ENCODE assay signal across 9 cellular contexts in genomic region chr2:241895732-241896641, GRCh38. TPM values are rescaled to one million over a fixed set of nuclear protein-coding genes. Genes with fewer than 3 reads are reported as not detected.
A peak's percentile ranks its signal among the peaks of the same experiment; 100 is the strongest.
DNase-seq lines count a peak whose midpoint lies in the region; ATAC-seq and TF ChIP-seq lines count a peak whose summit lies in the region.
"Had no signal": no experiment of that assay in that cellular context is flagged by ENCODE, and none has a peak within 500 bp of the region (broad histone marks: within the 10 kb centered on the region; RNA-seq: fewer than 3 reads in every experiment).

No MANE protein-coding gene starts in this region.

- no peak overlapping the region for H3K4me3 ChIP-seq in left ventricle myocardium inferior
- no peak overlapping the region for H3K4me3 ChIP-seq in BE2C (ENCODE audit: low read depth, low read length)

- peak overlapping the region; percentile 50 for H3K4me3 Mint-ChIP-seq in activated T-helper 1 cell treated with anti-CD3 and anti-CD28 coated beads, Interleukin-12 subunit alpha, Interleukin-12 subunit beta, Interleukin-2, Interleukin-4 antibody, amounts not matched to agents 30 ng/mL and 10 ng/mL and 1 ng/mL, durations not matched to agents 14 hours and 24 hours and 36 hours

- peaks cover 2% of the 10 kb centered on the region for H3K27me3 Mint-ChIP-seq in activated T-helper 1 cell treated with anti-CD3 and anti-CD28 coated beads, Interleukin-12 subunit alpha, Interleukin-12 subunit beta, Interleukin-2, Interleukin-4 antibody, amounts not matched to agents 30 ng/mL and 10 ng/mL and 1 ng/mL, durations not matched to agents 14 hours and 24 hours and 36 hours (ENCODE audit: insufficient read depth)

- ATAC-seq in stimulated activated naive CD8-positive, alpha-beta T cell treated with anti-CD3 and anti-CD28 coated beads, Interleukin-15, Interleukin-2, amounts not matched to agents 100 U/mL and 50 U/mL, for 24 hours, result peak; percentile 42

- intact Hi-C loops in activated T-helper 1 cell treated with anti-CD3 and anti-CD28 coated beads, Interleukin-12 subunit alpha, Interleukin-12 subunit beta, Interleukin-2, Interleukin-4 antibody, amounts not matched to agents 30 ng/mL and 10 ng/mL and 1 ng/mL, durations not matched to agents 14 hours and 24 hours and 36 hours (cut with micrococcal nuclease), result no loop called here
- intact Hi-C loops in left ventricle myocardium inferior (cut with micrococcal nuclease), result no loop called here

- H3K9me3 Mint-ChIP-seq in activated T-helper 1 cell treated with anti-CD3 and anti-CD28 coated beads, Interleukin-12 subunit alpha, Interleukin-12 subunit beta, Interleukin-2, Interleukin-4 antibody, amounts not matched to agents 30 ng/mL and 10 ng/mL and 1 ng/mL, durations not matched to agents 14 hours and 24 hours and 36 hours, result no peaks in the 10 kb centered on the region

- H3K27ac ChIP-seq in left ventricle myocardium inferior (replicated peaks), result peak overlapping the region; percentile 55

- H3K27ac Mint-ChIP-seq in activated T-helper 1 cell treated with anti-CD3 and anti-CD28 coated beads, Interleukin-12 subunit alpha, Interleukin-12 subunit beta, Interleukin-2, Interleukin-4 antibody, amounts not matched to agents 30 ng/mL and 10 ng/mL and 1 ng/mL, durations not matched to agents 14 hours and 24 hours and 36 hours, result peak overlapping the region; percentile 93

- H3K9me3 ChIP-seq in left ventricle myocardium inferior (replicated peaks) (no peaks in the 10 kb centered on the region), BE2C (no peaks in the 10 kb centered on the region)

- TF ChIP-seq CTCF in left ventricle myocardium inferior (IDR thresholded peaks at IDR 0.05; ENCODE audit: borderline replicate concordance) (no peak), BE2C (IDR thresholded peaks at IDR 0.05; ENCODE audit: low read depth, low read length) (no peak)

- H3K36me3 ChIP-seq in left ventricle myocardium inferior (no peaks in the 10 kb centered on the region), BE2C (no peaks in the 10 kb centered on the region; the same call in 1 of the 2 replicates)

- H3K27me3 ChIP-seq in left ventricle myocardium inferior (ENCODE audit: low read depth), result peaks cover 10% of the 10 kb centered on the region
- H3K27me3 ChIP-seq in BE2C, result no peaks in the 10 kb centered on the region

- H3K4me1 Mint-ChIP-seq in activated T-helper 1 cell treated with anti-CD3 and anti-CD28 coated beads, Interleukin-12 subunit alpha, Interleukin-12 subunit beta, Interleukin-2, Interleukin-4 antibody, amounts not matched to agents 30 ng/mL and 10 ng/mL and 1 ng/mL, durations not matched to agents 14 hours and 24 hours and 36 hours (ENCODE audit: low read depth), result no peaks in the 10 kb centered on the region

- peaks cover 2% of the 10 kb centered on the region for H3K36me3 Mint-ChIP-seq in activated T-helper 1 cell treated with anti-CD3 and anti-CD28 coated beads, Interleukin-12 subunit alpha, Interleukin-12 subunit beta, Interleukin-2, Interleukin-4 antibody, amounts not matched to agents 30 ng/mL and 10 ng/mL and 1 ng/mL, durations not matched to agents 14 hours and 24 hours and 36 hours (ENCODE audit: low read depth)

- DNase-seq in NCI-H748 (lab: John Stamatoyannopoulos, UW; ENCODE audit: unreplicated experiment) (peak; percentile 33), NCI-H748 treated with DMSO at 0.1 percent for 48 hours (lab: John Stamatoyannopoulos, UW) (no peak), left ventricle myocardium inferior (no peak), SW480 (ENCODE audit: low spot score) (no peak), GM19238 (ENCODE audit: insufficient read length, low spot score) (no peak), BE2C (no peak)
- no peak for DNase-seq in activated T-helper 1 cell treated with anti-CD3 and anti-CD28 coated beads, Interleukin-12 subunit alpha, Interleukin-12 subunit beta, Interleukin-2, Interleukin-4 antibody, amounts not matched to agents 30 ng/mL and 10 ng/mL and 1 ng/mL, durations not matched to agents 14 hours and 24 hours and 36 hours (ENCODE audit: low spot score)
- no peak for DNase-seq in stimulated activated naive CD8-positive, alpha-beta T cell treated with anti-CD3 and anti-CD28 coated beads, Interleukin-15, Interleukin-2, amounts not matched to agents 100 U/mL and 50 U/mL, for 24 hours

- H3K4me1 ChIP-seq in left ventricle myocardium inferior (peaks cover 20% of the 10 kb centered on the region), BE2C (peaks cover 15% of the 10 kb centered on the region)

RNA-seq across cellular contexts. Expression of gene RTP5, which starts 26.5 kb away (rescaled TPM):
- total RNA-seq in activated T-helper 1 cell treated with anti-CD3 and anti-CD28 coated beads, Interleukin-12 subunit alpha, Interleukin-12 subunit beta, Interleukin-2, Interleukin-4 antibody, amounts not matched to agents 30 ng/mL and 10 ng/mL and 1 ng/mL, durations not matched to agents 14 hours and 24 hours and 36 hours, result not detected in 2 replicates
- not detected for total RNA-seq in left ventricle myocardium inferior
- polyA plus RNA-seq in BE2C (2012; ENCODE audit: insufficient read depth, insufficient read length, low read depth), result 0.31 TPM
- total RNA-seq: M059J had no signal

RNA-seq across cellular contexts. Expression of gene PDCD1, which starts 37.3 kb away (rescaled TPM):
- total RNA-seq in activated T-helper 1 cell treated with anti-CD3 and anti-CD28 coated beads, Interleukin-12 subunit alpha, Interleukin-12 subunit beta, Interleukin-2, Interleukin-4 antibody, amounts not matched to agents 30 ng/mL and 10 ng/mL and 1 ng/mL, durations not matched to agents 14 hours and 24 hours and 36 hours, result 67.8 and 69.1 TPM in 2 replicates
- 3.3 TPM for total RNA-seq in left ventricle myocardium inferior
- polyA plus RNA-seq in BE2C (2012; ENCODE audit: insufficient read depth, insufficient read length, low read depth), result 1.8 TPM
- total RNA-seq: M059J had no signal

Comparison
In these comparisons a context has a peak if more than half of its experiments do, and no peak if none do; other contexts are left out.
1. RNA of gene PDCD1, which starts 37.3 kb away (total RNA-seq): 67.8 to 69.1 TPM in activated T-helper 1 cell treated with anti-CD3 and anti-CD28 coated beads, Interleukin-12 subunit alpha, Interleukin-12 subunit beta, Interleukin-2, Interleukin-4 antibody, amounts not matched to agents 30 ng/mL and 10 ng/mL and 1 ng/mL, durations not matched to agents 14 hours and 24 hours and 36 hours; 3.3 TPM in left ventricle myocardium inferior (single experiment); every median in the first group is over 10 times any median in the second.